Comparison of ENCODE assay signal across 8 cellular contexts in genomic region chr15:92803852-92804609, GRCh38.
DNase-seq lines count a peak whose midpoint lies in the region; ATAC-seq and TF ChIP-seq lines count a peak whose summit lies in the region.

No MANE protein-coding gene starts in this region.

- H3K27ac ChIP-seq in PC-3 (ENCODE audit: low read length) (peak overlapping the region; percentile 92), upper lobe of right lung (peak overlapping the region; percentile 89)

- H3F3A ChIP-seq in PC-3 (ENCODE audit: low read length, unreplicated experiment), result no peaks in the 10 kb centered on the region

- H3K4me3 ChIP-seq in PC-3 (ENCODE audit: low read length) (no peak overlapping the region), upper lobe of right lung (no peak overlapping the region)

- no peaks in the 10 kb centered on the region for H4K20me1 ChIP-seq in PC-3 (ENCODE audit: low read length)

- DNase-seq in GM10266 (ENCODE audit: extremely low spot score), result peak; percentile 51
- DNase-seq in PC-3, result peak; percentile 99
- DNase-seq in foreskin melanocyte, result peak; percentile 73
- peak; percentile 91 for DNase-seq in posterior vena cava (ENCODE audit: low spot score)
- peak; percentile 92 for DNase-seq in upper lobe of right lung
- DNase-seq in NCI-H1694 treated with DMSO at 0.1 percent for 48 hours (lab: John Stamatoyannopoulos, UW), result no peak

- CTCF ChIA-PET in PC-3 (lab: Charles Lee), result interaction anchor here (0.7 to 1.1 kb wide), 2 partner anchors 28 to 78 kb away, joined by 4 to 5 read pairs; no protein-coding TSS in a partner anchor

- H3K9me3 Mint-ChIP-seq in activated T-helper 17 cell treated with anti-CD3 and anti-CD28 coated beads, Interleukin-2, amount 50 U/mL, for 72 hours, result no peaks in the 10 kb centered on the region

- no peak overlapping the region for H2AFZ ChIP-seq in PC-3 (ENCODE audit: low read length)

- intact Hi-C loops in PC-3 (cut with micrococcal nuclease) (loop anchor here (1.0 kb wide), 1 partner anchor 113 kb away; no protein-coding TSS in a partner anchor), posterior vena cava (cut with DNase I) (loop anchor here in 1 of 2 donors (10.0 kb wide), 1 partner anchor 221 kb away; no protein-coding TSS in a partner anchor), upper lobe of right lung (cut with DNase I) (loop anchor here (10.0 kb wide), 1 partner anchor 111 kb away; no protein-coding TSS in a partner anchor)

- H3K36me3 ChIP-seq in PC-3 (ENCODE audit: low read depth, low read length) (no peaks in the 10 kb centered on the region), upper lobe of right lung (no peaks in the 10 kb centered on the region)

- peak overlapping the region; percentile 76 for H3K27ac Mint-ChIP-seq in activated T-helper 17 cell treated with anti-CD3 and anti-CD28 coated beads, Interleukin-2, amount 50 U/mL, for 72 hours

- H3K4me2 ChIP-seq in PC-3 (ENCODE audit: low read length), result peak overlapping the region; percentile 21

- POLR2A ChIA-PET in PC-3 (lab: Charles Lee; ENCODE audit: unreplicated experiment), result interaction anchor here (0.6 to 1.5 kb wide), 3 partner anchors 78 to 100 kb away, joined by 3 to 7 read pairs (median 7); no protein-coding TSS in a partner anchor

- peaks cover 15% of the 10 kb centered on the region for H3K4me1 Mint-ChIP-seq in activated T-helper 17 cell treated with anti-CD3 and anti-CD28 coated beads, Interleukin-2, amount 50 U/mL, for 72 hours

- TF ChIP-seq CTCF in GM10266 (IDR thresholded peaks at IDR 0.05; ENCODE audit: control insufficient read depth, insufficient read depth, low read depth, missing control alignments), result no peak
- TF ChIP-seq CTCF in PC-3 (conservative IDR thresholded peaks at IDR 0.05; ENCODE audit: low read depth, low read length), result no peak
- no peak for TF ChIP-seq CTCF in upper lobe of right lung (IDR thresholded peaks at IDR 0.05)

- no peaks in the 10 kb centered on the region for H3K9me2 ChIP-seq in PC-3 (replicated peaks; ENCODE audit: low read length)

- H3K79me2 ChIP-seq in PC-3 (ENCODE audit: low read length), result peaks cover 22% of the 10 kb centered on the region; the same call in 1 of the 2 replicates

- H3K9me3 ChIP-seq in PC-3 (ENCODE audit: low read length), result no peaks in the 10 kb centered on the region
- no peaks in the 10 kb centered on the region for H3K9me3 ChIP-seq in upper lobe of right lung

- H3K9ac ChIP-seq in PC-3 (ENCODE audit: low read length), result peak overlapping the region; percentile 67

- H3K27me3 Mint-ChIP-seq in activated T-helper 17 cell treated with anti-CD3 and anti-CD28 coated beads, Interleukin-2, amount 50 U/mL, for 72 hours, result no peaks in the 10 kb centered on the region

- H3K4me3 Mint-ChIP-seq in activated T-helper 17 cell treated with anti-CD3 and anti-CD28 coated beads, Interleukin-2, amount 50 U/mL, for 72 hours, result peak overlapping the region; percentile 21

- peak; percentile 38 for ATAC-seq in HG02938 (IDR thresholded peaks at IDR 0.05; ENCODE audit: unreplicated experiment)
- peak; percentile 73 for ATAC-seq in PC-3
- peak; percentile 83 for ATAC-seq in activated T-helper 17 cell treated with anti-CD3 and anti-CD28 coated beads, Interleukin-2, amount 50 U/mL, for 72 hours (replicated peaks)
- peak; percentile 92 for ATAC-seq in upper lobe of right lung

- H3K27me3 ChIP-seq in PC-3 (ENCODE audit: low read length) (no peaks in the 10 kb centered on the region), upper lobe of right lung (no peaks in the 10 kb centered on the region)

- H3K4me1 ChIP-seq in PC-3 (ENCODE audit: insufficient read depth, low read length) (peaks cover 50% of the 10 kb centered on the region), upper lobe of right lung (peaks cover 43% of the 10 kb centered on the region)

- TSS peak; percentile 82 for BruUV-seq in PC-3 (replicated peaks; lab: Mats Ljungman, UMichigan)

- H3K36me3 Mint-ChIP-seq in activated T-helper 17 cell treated with anti-CD3 and anti-CD28 coated beads, Interleukin-2, amount 50 U/mL, for 72 hours (ENCODE audit: low read depth), result peaks cover 22% of the 10 kb centered on the region

Comparison
In these comparisons a context has a peak if more than half of its experiments do, and no peak if none do; other contexts are left out.
1. ATAC-seq: peak in every context shown above with its lines; median percentile 92 in upper lobe of right lung; 83 in activated T-helper 17 cell treated with anti-CD3 and anti-CD28 coated beads, Interleukin-2, amount 50 U/mL, for 72 hours; 73 in PC-3; 38 in HG02938.